35 cellular contexts compared by ENCODE assay signal in genomic region chr12:129245769-129246168, GRCh38.
"Had no signal": no experiment of that assay in that cellular context is flagged by ENCODE, and none has a peak within 500 bp of the region (broad histone marks: within the 10 kb centered on the region; RNA-seq: fewer than 3 reads in every experiment).

No MANE protein-coding gene starts in this region.

- H3K4me3 ChIP-seq: MG63 had no signal

- H3K9me3 ChIP-seq: MG63 had no signal

- DNase-seq: Kasumi-1, MG63, MM.1S, MV-4-11, NCI-H1048, NCI-H1092, NCI-H1092 treated with DMSO at 0.1 percent for 48 hours, NCI-H1105, NCI-H1105 treated with DMSO at 0.1 percent for 48 hours, NCI-H1417, NCI-H1417 treated with DMSO at 0.1 percent for 48 hours, NCI-H1436, NCI-H1436 treated with DMSO at 0.1 percent for 48 hours, NCI-H146, NCI-H1694, NCI-H1694 treated with DMSO at 0.1 percent for 48 hours, NCI-H187, NCI-H187 treated with DMSO at 0.1 percent for 48 hours, NCI-H1930, NCI-H2029, NCI-H2029 treated with DMSO at 0.1 percent for 48 hours, NCI-H2081, NCI-H2081 treated with DMSO at 0.1 percent for 48 hours, NCI-H2107, NCI-H2171, NCI-H2171 treated with DMSO at 0.1 percent for 48 hours, NCI-H2227 treated with DMSO at 0.1 percent for 48 hours, NCI-H226, NCI-H345, NCI-H446, NCI-H446 treated with DMSO at 0.1 percent for 48 hours, NCI-H510A, NCI-H510A treated with DMSO at 0.1 percent for 48 hours, NCI-H524, NCI-H524 treated with DMSO at 0.1 percent for 48 hours had no signal

- H3K36me3 ChIP-seq: MG63 had no signal
